In genomic region chr22:47022475-47022874, GRCh38 we compare ENCODE assay signal across 13 cellular contexts.
"Had no signal": no experiment of that assay in that cellular context is flagged by ENCODE, and none has a peak within 500 bp of the region (broad histone marks: within the 10 kb centered on the region; RNA-seq: fewer than 3 reads in every experiment).

No MANE protein-coding gene starts in this region.

- H3K9me3 Mint-ChIP-seq: natural killer cell, T-cell had no signal

- H3K27me3 Mint-ChIP-seq: activated B cell treated with CpG ODN at 0.5 μM for 24 hours, T-cell had no signal

- H3K27ac Mint-ChIP-seq: activated B cell treated with CpG ODN at 0.5 μM for 24 hours, natural killer cell, T-cell had no signal

- ATAC-seq: lower lobe of right lung, natural killer cell, right lobe of liver had no signal

- H3K4me1 Mint-ChIP-seq: activated B cell treated with CpG ODN at 0.5 μM for 24 hours had no signal

- H3K4me3 Mint-ChIP-seq: activated B cell treated with CpG ODN at 0.5 μM for 24 hours, natural killer cell, T-cell had no signal

- DNase-seq: activated B cell treated with CpG ODN at 0.5 μM for 24 hours; activated naive CD4-positive, alpha-beta T cell treated with anti-CD3 and anti-CD28 coated beads, Interleukin-2, amount 50 U/mL, for 16 hours; cerebellar nuclear complex; cortex of kidney; erythroblast; lower lobe of right lung; natural killer cell; right lobe of liver; SK-N-SH; small intestine; stimulated activated naive CD4-positive, alpha-beta T cell; T-cell; T-helper 9 cell had no signal
